ENCODE assay signal across 1 cellular context in genomic region chr10:70672165-70672992, GRCh38.
TF ChIP-seq lines count a peak whose summit lies in the region.

A gene with protein sequence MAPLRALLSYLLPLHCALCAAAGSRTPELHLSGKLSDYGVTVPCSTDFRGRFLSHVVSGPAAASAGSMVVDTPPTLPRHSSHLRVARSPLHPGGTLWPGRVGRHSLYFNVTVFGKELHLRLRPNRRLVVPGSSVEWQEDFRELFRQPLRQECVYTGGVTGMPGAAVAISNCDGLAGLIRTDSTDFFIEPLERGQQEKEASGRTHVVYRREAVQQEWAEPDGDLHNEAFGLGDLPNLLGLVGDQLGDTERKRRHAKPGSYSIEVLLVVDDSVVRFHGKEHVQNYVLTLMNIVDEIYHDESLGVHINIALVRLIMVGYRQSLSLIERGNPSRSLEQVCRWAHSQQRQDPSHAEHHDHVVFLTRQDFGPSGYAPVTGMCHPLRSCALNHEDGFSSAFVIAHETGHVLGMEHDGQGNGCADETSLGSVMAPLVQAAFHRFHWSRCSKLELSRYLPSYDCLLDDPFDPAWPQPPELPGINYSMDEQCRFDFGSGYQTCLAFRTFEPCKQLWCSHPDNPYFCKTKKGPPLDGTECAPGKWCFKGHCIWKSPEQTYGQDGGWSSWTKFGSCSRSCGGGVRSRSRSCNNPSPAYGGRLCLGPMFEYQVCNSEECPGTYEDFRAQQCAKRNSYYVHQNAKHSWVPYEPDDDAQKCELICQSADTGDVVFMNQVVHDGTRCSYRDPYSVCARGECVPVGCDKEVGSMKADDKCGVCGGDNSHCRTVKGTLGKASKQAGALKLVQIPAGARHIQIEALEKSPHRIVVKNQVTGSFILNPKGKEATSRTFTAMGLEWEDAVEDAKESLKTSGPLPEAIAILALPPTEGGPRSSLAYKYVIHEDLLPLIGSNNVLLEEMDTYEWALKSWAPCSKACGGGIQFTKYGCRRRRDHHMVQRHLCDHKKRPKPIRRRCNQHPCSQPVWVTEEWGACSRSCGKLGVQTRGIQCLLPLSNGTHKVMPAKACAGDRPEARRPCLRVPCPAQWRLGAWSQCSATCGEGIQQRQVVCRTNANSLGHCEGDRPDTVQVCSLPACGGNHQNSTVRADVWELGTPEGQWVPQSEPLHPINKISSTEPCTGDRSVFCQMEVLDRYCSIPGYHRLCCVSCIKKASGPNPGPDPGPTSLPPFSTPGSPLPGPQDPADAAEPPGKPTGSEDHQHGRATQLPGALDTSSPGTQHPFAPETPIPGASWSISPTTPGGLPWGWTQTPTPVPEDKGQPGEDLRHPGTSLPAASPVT (plus strand): TSS chr10:70672506. CDS start chr10:70672803, 297 bp downstream.

TF ChIP-seq in K562, 482 proteins besides CTCF, POLR2A, EP300 and RAD21 (continued from another document and continues in another):
- TF ChIP-seq, protein P1, sequence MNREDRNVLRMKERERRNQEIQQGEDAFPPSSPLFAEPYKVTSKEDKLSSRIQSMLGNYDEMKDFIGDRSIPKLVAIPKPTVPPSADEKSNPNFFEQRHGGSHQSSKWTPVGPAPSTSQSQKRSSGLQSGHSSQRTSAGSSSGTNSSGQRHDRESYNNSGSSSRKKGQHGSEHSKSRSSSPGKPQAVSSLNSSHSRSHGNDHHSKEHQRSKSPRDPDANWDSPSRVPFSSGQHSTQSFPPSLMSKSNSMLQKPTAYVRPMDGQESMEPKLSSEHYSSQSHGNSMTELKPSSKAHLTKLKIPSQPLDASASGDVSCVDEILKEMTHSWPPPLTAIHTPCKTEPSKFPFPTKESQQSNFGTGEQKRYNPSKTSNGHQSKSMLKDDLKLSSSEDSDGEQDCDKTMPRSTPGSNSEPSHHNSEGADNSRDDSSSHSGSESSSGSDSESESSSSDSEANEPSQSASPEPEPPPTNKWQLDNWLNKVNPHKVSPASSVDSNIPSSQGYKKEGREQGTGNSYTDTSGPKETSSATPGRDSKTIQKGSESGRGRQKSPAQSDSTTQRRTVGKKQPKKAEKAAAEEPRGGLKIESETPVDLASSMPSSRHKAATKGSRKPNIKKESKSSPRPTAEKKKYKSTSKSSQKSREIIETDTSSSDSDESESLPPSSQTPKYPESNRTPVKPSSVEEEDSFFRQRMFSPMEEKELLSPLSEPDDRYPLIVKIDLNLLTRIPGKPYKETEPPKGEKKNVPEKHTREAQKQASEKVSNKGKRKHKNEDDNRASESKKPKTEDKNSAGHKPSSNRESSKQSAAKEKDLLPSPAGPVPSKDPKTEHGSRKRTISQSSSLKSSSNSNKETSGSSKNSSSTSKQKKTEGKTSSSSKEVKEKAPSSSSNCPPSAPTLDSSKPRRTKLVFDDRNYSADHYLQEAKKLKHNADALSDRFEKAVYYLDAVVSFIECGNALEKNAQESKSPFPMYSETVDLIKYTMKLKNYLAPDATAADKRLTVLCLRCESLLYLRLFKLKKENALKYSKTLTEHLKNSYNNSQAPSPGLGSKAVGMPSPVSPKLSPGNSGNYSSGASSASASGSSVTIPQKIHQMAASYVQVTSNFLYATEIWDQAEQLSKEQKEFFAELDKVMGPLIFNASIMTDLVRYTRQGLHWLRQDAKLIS (CRISPR knock-in tag; IDR thresholded peaks at IDR 0.05) = peak; percentile 70; the same call in 1 of the 2 replicates
- TF ChIP-seq, protein P2, sequence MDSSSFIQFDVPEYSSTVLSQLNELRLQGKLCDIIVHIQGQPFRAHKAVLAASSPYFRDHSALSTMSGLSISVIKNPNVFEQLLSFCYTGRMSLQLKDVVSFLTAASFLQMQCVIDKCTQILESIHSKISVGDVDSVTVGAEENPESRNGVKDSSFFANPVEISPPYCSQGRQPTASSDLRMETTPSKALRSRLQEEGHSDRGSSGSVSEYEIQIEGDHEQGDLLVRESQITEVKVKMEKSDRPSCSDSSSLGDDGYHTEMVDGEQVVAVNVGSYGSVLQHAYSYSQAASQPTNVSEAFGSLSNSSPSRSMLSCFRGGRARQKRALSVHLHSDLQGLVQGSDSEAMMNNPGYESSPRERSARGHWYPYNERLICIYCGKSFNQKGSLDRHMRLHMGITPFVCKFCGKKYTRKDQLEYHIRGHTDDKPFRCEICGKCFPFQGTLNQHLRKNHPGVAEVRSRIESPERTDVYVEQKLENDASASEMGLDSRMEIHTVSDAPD (CRISPR knock-in tag; IDR thresholded peaks at IDR 0.05) = no peak
- TF ChIP-seq CXXC5 (CRISPR knock-in tag; IDR thresholded peaks at IDR 0.05) = peak; percentile 71
- no peak for TF ChIP-seq ZNF134 (CRISPR knock-in tag; conservative IDR thresholded peaks at IDR 0.05)
- TF ChIP-seq HINFP (tag; conservative IDR thresholded peaks at IDR 0.05; ENCODE audit: low read depth) = no peak
- TF ChIP-seq RHOXF2B (CRISPR knock-in tag; conservative IDR thresholded peaks at IDR 0.05) = no peak
- TF ChIP-seq DLX4 (CRISPR knock-in tag; IDR thresholded peaks at IDR 0.05) = no peak
- TF ChIP-seq RBM25 (IDR thresholded peaks at IDR 0.05; ENCODE audit: low read depth, low read length, severe bottlenecking) = no peak
- peak; percentile 73 for TF ChIP-seq CTBP1 (IDR thresholded peaks at IDR 0.05; ENCODE audit: borderline replicate concordance)
- TF ChIP-seq, protein P3, sequence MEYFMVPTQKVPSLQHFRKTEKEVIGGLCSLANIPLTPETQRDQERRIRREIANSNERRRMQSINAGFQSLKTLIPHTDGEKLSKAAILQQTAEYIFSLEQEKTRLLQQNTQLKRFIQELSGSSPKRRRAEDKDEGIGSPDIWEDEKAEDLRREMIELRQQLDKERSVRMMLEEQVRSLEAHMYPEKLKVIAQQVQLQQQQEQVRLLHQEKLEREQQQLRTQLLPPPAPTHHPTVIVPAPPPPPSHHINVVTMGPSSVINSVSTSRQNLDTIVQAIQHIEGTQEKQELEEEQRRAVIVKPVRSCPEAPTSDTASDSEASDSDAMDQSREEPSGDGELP (CRISPR knock-in tag; IDR thresholded peaks at IDR 0.05; ENCODE audit: borderline replicate concordance) = peak; percentile 58; the same call in 1 of the 2 replicates
- TF ChIP-seq NCOA4 (IDR thresholded peaks at IDR 0.05; ENCODE audit: partially characterized antibody) = no peak
- peak; percentile 54; the same call in 1 of the 2 replicates for TF ChIP-seq ZNF12 (CRISPR knock-in tag; IDR thresholded peaks at IDR 0.05)
- no peak for TF ChIP-seq ZNF551 (CRISPR knock-in tag; IDR thresholded peaks at IDR 0.05)
- TF ChIP-seq, protein P4, sequence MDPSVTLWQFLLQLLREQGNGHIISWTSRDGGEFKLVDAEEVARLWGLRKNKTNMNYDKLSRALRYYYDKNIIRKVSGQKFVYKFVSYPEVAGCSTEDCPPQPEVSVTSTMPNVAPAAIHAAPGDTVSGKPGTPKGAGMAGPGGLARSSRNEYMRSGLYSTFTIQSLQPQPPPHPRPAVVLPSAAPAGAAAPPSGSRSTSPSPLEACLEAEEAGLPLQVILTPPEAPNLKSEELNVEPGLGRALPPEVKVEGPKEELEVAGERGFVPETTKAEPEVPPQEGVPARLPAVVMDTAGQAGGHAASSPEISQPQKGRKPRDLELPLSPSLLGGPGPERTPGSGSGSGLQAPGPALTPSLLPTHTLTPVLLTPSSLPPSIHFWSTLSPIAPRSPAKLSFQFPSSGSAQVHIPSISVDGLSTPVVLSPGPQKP (CRISPR knock-in tag; IDR thresholded peaks at IDR 0.05) = no peak
- TF ChIP-seq KAT8 (IDR thresholded peaks at IDR 0.05; ENCODE audit: low read depth) = no peak
- TF ChIP-seq, protein P5, sequence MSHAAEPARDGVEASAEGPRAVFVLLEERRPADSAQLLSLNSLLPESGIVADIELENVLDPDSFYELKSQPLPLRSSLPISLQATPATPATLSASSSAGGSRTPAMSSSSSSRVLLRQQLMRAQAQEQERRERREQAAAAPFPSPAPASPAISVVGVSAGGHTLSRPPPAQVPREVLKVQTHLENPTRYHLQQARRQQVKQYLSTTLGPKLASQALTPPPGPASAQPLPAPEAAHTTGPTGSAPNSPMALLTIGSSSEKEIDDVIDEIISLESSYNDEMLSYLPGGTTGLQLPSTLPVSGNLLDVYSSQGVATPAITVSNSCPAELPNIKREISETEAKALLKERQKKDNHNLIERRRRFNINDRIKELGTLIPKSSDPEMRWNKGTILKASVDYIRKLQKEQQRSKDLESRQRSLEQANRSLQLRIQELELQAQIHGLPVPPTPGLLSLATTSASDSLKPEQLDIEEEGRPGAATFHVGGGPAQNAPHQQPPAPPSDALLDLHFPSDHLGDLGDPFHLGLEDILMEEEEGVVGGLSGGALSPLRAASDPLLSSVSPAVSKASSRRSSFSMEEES (CRISPR knock-in tag; IDR thresholded peaks at IDR 0.05) = peak; percentile 9; the same call in 1 of the 2 replicates
- no peak for TF ChIP-seq HDAC8 (tag; IDR thresholded peaks at IDR 0.05)
- no peak for TF ChIP-seq ZKSCAN8 (CRISPR knock-in tag; IDR thresholded peaks at IDR 0.05)
- peak; percentile 76; the same call in 1 of the 2 replicates for TF ChIP-seq NR4A1 (CRISPR knock-in tag; IDR thresholded peaks at IDR 0.05)
- 0 out of 2 replicates have a peak, but pooled peaks have one; percentile 43 for TF ChIP-seq NR4A1 (tag; IDR thresholded peaks at IDR 0.05)
- no peak for TF ChIP-seq BDP1 (IDR thresholded peaks at IDR 0.05; ENCODE audit: insufficient read depth, insufficient read length)
- TF ChIP-seq, protein P6, sequence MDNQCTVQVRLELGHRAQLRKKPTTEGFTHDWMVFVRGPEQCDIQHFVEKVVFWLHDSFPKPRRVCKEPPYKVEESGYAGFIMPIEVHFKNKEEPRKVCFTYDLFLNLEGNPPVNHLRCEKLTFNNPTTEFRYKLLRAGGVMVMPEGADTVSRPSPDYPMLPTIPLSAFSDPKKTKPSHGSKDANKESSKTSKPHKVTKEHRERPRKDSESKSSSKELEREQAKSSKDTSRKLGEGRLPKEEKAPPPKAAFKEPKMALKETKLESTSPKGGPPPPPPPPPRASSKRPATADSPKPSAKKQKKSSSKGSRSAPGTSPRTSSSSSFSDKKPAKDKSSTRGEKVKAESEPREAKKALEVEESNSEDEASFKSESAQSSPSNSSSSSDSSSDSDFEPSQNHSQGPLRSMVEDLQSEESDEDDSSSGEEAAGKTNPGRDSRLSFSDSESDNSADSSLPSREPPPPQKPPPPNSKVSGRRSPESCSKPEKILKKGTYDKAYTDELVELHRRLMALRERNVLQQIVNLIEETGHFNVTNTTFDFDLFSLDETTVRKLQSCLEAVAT (IDR thresholded peaks at IDR 0.05) = no peak
- no peak for TF ChIP-seq TBL1XR1 (IDR thresholded peaks at IDR 0.05; ENCODE audit: low read length in 2 of 2)
- peak; percentile 70; the same call in 1 of the 2 replicates for TF ChIP-seq ZBTB7A (IDR thresholded peaks at IDR 0.05; ENCODE audit: borderline replicate concordance, control insufficient read depth, low read depth, low read length)
- TF ChIP-seq ZNF561 (CRISPR knock-in tag; conservative IDR thresholded peaks at IDR 0.05) = no peak
- no peak for TF ChIP-seq NFIX (CRISPR knock-in tag; IDR thresholded peaks at IDR 0.05; ENCODE audit: low read depth)
- TF ChIP-seq IFI16 (CRISPR knock-in tag; IDR thresholded peaks at IDR 0.05) = 0 out of 2 replicates have a peak, but pooled peaks have one; percentile 48
- TF ChIP-seq CSDE1 (IDR thresholded peaks at IDR 0.05) = no peak
- no peak for TF ChIP-seq TCF7L2 (IDR thresholded peaks at IDR 0.05; ENCODE audit: low read depth, low read length)
- no peak for TF ChIP-seq NFYB (IDR thresholded peaks at IDR 0.05; ENCODE audit: extremely low read depth, insufficient read length)
- no peak for TF ChIP-seq IRF9 (tag; IDR thresholded peaks at IDR 0.05)
- TF ChIP-seq NFE2L1 (tag; IDR thresholded peaks at IDR 0.05; ENCODE audit: borderline replicate concordance, low read depth) = no peak
- TF ChIP-seq DACH1 (IDR thresholded peaks at IDR 0.05; ENCODE audit: partially characterized antibody) = no peak
- TF ChIP-seq KLF1 (tag; IDR thresholded peaks at IDR 0.05) = no peak
